In genomic region chr7:44113764-44114354, GRCh38 we compare ENCODE assay signal across 14 cellular contexts. TPM values are rescaled to one million over a fixed set of nuclear protein-coding genes. Genes with fewer than 3 reads are reported as not detected.
DNase-seq lines count a peak whose midpoint lies in the region; ATAC-seq and TF ChIP-seq lines count a peak whose summit lies in the region.
"Had no signal": no experiment of that assay in that cellular context is flagged by ENCODE, and none has a peak within 500 bp of the region (broad histone marks: within the 10 kb centered on the region; RNA-seq: fewer than 3 reads in every experiment).

No MANE protein-coding gene starts in this region.

- no peaks in the 10 kb centered on the region; the same call in none of the 2 replicates for H3K36me3 ChIP-seq in Caco-2 (ENCODE audit: control insufficient read depth, insufficient read depth, low read length)

- no peaks in the 10 kb centered on the region for H3K27me3 Mint-ChIP-seq in Caco-2 (ENCODE audit: insufficient read depth, unreplicated experiment)

- CTCF ChIA-PET in Caco-2 (lab: Charles Lee): interaction anchor here (0.6 kb wide), 1 partner anchor 87 kb away, joined by 12 read pairs; no protein-coding TSS in a partner anchor

- ATAC-seq in GM19324 (IDR thresholded peaks at IDR 0.05; ENCODE audit: low FRiP score, unreplicated experiment) (no peak), GM19023 (IDR thresholded peaks at IDR 0.05; ENCODE audit: unreplicated experiment) (no peak)

- POLR2A ChIA-PET in Caco-2 (lab: Charles Lee): no interaction called here

- intact Hi-C loops in Caco-2 (cut with micrococcal nuclease; ENCODE audit: unreplicated experiment): no loop called here

- peak overlapping the region; percentile 64 for H3K4me3 Mint-ChIP-seq in Caco-2 (ENCODE audit: unreplicated experiment)

- no peaks in the 10 kb centered on the region for H3K27me3 ChIP-seq in Caco-2 (replicated peaks; ENCODE audit: control insufficient read depth, insufficient read depth, low read length)
- H3K27me3 ChIP-seq: body of pancreas, thyroid gland had no signal

- DNase-seq in Caco-2: no peak
- DNase-seq in caudate nucleus (lab: John Stamatoyannopoulos, UW): no peak
- DNase-seq: activated naive CD4-positive, alpha-beta T cell; body of pancreas; Calu3; NCI-H187 treated with DMSO at 0.1 percent for 48 hours; NCI-H510A treated with DMSO at 0.1 percent for 48 hours; thyroid gland had no signal

- H3K36me3 Mint-ChIP-seq in Caco-2 (ENCODE audit: insufficient read depth, unreplicated experiment): peaks cover 39% of the 10 kb centered on the region

- no peaks in the 10 kb centered on the region for H3K4me1 Mint-ChIP-seq in Caco-2 (ENCODE audit: low read depth, unreplicated experiment)

- no peaks in the 10 kb centered on the region for H3K9me3 ChIP-seq in Caco-2
- H3K9me3 ChIP-seq: body of pancreas, thyroid gland had no signal

- BruUV-seq in Caco-2 (replicated peaks; lab: Mats Ljungman, UMichigan): no TSS peak

- H3K4me1 ChIP-seq in Caco-2: no peaks in the 10 kb centered on the region
- H3K4me1 ChIP-seq: thyroid gland had no signal

- peak overlapping the region; percentile 97 for H3K27ac ChIP-seq in caudate nucleus (ENCODE audit: low read depth, low read length)
- H3K27ac ChIP-seq: body of pancreas, thyroid gland had no signal

- H3K27ac Mint-ChIP-seq in Caco-2 (ENCODE audit: unreplicated experiment): no peak overlapping the region

- no peak overlapping the region for H3K4me3 ChIP-seq in Caco-2 (ENCODE audit: low read depth, low read length)
- H3K4me3 ChIP-seq: body of pancreas, thyroid gland had no signal

- H3K9me3 Mint-ChIP-seq in Caco-2 (ENCODE audit: unreplicated experiment): no peaks in the 10 kb centered on the region

- TF ChIP-seq CTCF in Caco-2 (IDR thresholded peaks at IDR 0.05; ENCODE audit: insufficient read depth in 1 of 2, low read depth in 1 of 2, low read length in 1 of 2, severe bottlenecking in 1 of 2, unreplicated experiment in 1 of 2): no peak

RNA-seq across cellular contexts. Expression of gene POLD2, which starts 9.5 kb away (rescaled TPM):
- 130 and 140 TPM in 2 replicates for total RNA-seq in Caco-2 (2022)

RNA-seq across cellular contexts. Expression of gene AEBP1, which starts 9.7 kb away (rescaled TPM):
- 0.54 TPM in 1 of 2 replicates, not detected in the other for total RNA-seq in Caco-2 (2022)
- total RNA-seq: Calu3, M059J had no signal

RNA-seq across cellular contexts. Expression of gene MYL7, which starts 27.3 kb away (rescaled TPM):
- total RNA-seq in Caco-2 (2022): 16.2 and 22.4 TPM in 2 replicates
- total RNA-seq: activated CD8-positive, alpha-beta memory T cell treated with anti-CD3 and anti-CD28 coated beads for 36 hours; body of pancreas; Calu3; liver; M059J; pulmonary artery endothelial cell; thyroid gland had no signal

RNA-seq across cellular contexts. Expression of gene POLM, which starts 31.5 kb away (rescaled TPM):
- 18.3 and 19.5 TPM in 2 replicates for total RNA-seq in Caco-2 (2022)

RNA-seq across cellular contexts. Expression of gene PGAM2, which starts 48.5 kb away (rescaled TPM):
- not detected in 2 replicates for total RNA-seq in Caco-2 (2022)
- total RNA-seq: activated CD8-positive, alpha-beta memory T cell treated with anti-CD3 and anti-CD28 coated beads for 36 hours; pulmonary artery endothelial cell had no signal
